In genomic region chr5:132490484-132491367, GRCh38 we compare ENCODE assay signal across 8 cellular contexts.
DNase-seq lines count a peak whose midpoint lies in the region; ATAC-seq, FAIRE-seq and TF ChIP-seq lines count a peak whose summit lies in the region.

TSS of gene IRF1 (minus strand) at chr5:132490773. CDS start at chr5:132489478, 1,295 bp downstream.

- peaks cover 14% of the 10 kb centered on the region for H3K36me3 ChIP-seq in ES-I3 (ENCODE audit: insufficient read depth, low read length)

- H3K27me3 Mint-ChIP-seq in nephron (ENCODE audit: low read depth), result peaks cover 22% of the 10 kb centered on the region
- H3K27me3 Mint-ChIP-seq in stimulated activated naive CD8-positive, alpha-beta T cell treated with anti-CD3 and anti-CD28 coated beads, Interleukin-15, amount 100 ng/mL, for 72 hours, result no peaks in the 10 kb centered on the region

- peak within 1 kb of the TSS; percentile 85 to 87 (median 85) for H3K4me3 Mint-ChIP-seq in nephron
- peak within 1 kb of the TSS; percentile 96 to 97 for H3K4me3 Mint-ChIP-seq in stimulated activated naive CD8-positive, alpha-beta T cell treated with anti-CD3 and anti-CD28 coated beads, Interleukin-15, amount 100 ng/mL, for 72 hours

- no peak for FAIRE-seq in H54 (lab: Jason Lieb, UNC)

- peak; percentile 96 for TF ChIP-seq POLR2A in H54 (IDR thresholded peaks at IDR 0.05; ENCODE audit: low read depth, low read length)
- TF ChIP-seq POLR2A in Raji (IDR thresholded peaks at IDR 0.05; ENCODE audit: insufficient read depth, low read depth, low read length), result peak; percentile 97

- H3K9me3 ChIP-seq in ES-I3 (ENCODE audit: control insufficient read depth, insufficient read depth, low read length), result no peaks in the 10 kb centered on the region

- peak within 1 kb of the TSS; percentile 93 for H3K9ac ChIP-seq in ES-I3 (ENCODE audit: low read depth, low read length)

- peak within 1 kb of the TSS in 2 of 3 experiments; percentile 19 to 77 for H3K27ac Mint-ChIP-seq in nephron
- H3K27ac Mint-ChIP-seq in stimulated activated naive CD8-positive, alpha-beta T cell treated with anti-CD3 and anti-CD28 coated beads, Interleukin-15, amount 100 ng/mL, for 72 hours, result peak within 1 kb of the TSS; percentile 99 to 100

- H3K4me1 ChIP-seq in ES-I3 (ENCODE audit: insufficient read depth, low read length), result peaks cover 16% of the 10 kb centered on the region

- peak within 1 kb of the TSS; percentile 71 for H3K4me3 ChIP-seq in fibroblast of pulmonary artery (replicated peaks; ENCODE audit: low read depth, low read length)

- H3K4me1 Mint-ChIP-seq in nephron, result peaks cover 17% of the 10 kb centered on the region
- peaks cover 89% of the 10 kb centered on the region for H3K4me1 Mint-ChIP-seq in stimulated activated naive CD8-positive, alpha-beta T cell treated with anti-CD3 and anti-CD28 coated beads, Interleukin-15, amount 100 ng/mL, for 72 hours

- peak; percentile 79 for ATAC-seq in stimulated activated naive CD8-positive, alpha-beta T cell treated with anti-CD3 and anti-CD28 coated beads, Interleukin-15, amount 100 ng/mL, for 72 hours

- H3K36me3 Mint-ChIP-seq in nephron (ENCODE audit: low read depth), result peaks cover 7% of the 10 kb centered on the region

- TF ChIP-seq CTCF in fibroblast of pulmonary artery (IDR thresholded peaks at IDR 0.05; ENCODE audit: low read length, missing control alignments), result no peak
- peak in 1 of 3 experiments; percentile 4 for TF ChIP-seq CTCF in nephron (IDR thresholded peaks at IDR 0.05; ENCODE audit: unreplicated experiment in 3 of 3)

- no peaks in the 10 kb centered on the region for H3K9me3 Mint-ChIP-seq in nephron
- no peaks in the 10 kb centered on the region for H3K9me3 Mint-ChIP-seq in stimulated activated naive CD8-positive, alpha-beta T cell treated with anti-CD3 and anti-CD28 coated beads, Interleukin-15, amount 100 ng/mL, for 72 hours

- DNase-seq in H54 (ENCODE audit: insufficient read length, low spot score) (peak; percentile 96), LoVo (ENCODE audit: low spot score) (peak; percentile 97), fibroblast of pulmonary artery (ENCODE audit: low read depth) (peak; percentile 97)
- DNase-seq in activated T-helper 9 cell treated with anti-CD3 and anti-CD28 coated beads, Interleukin-2, amount 50 U/mL, for 16 hours (ENCODE audit: low read depth), result peak; percentile 98
- DNase-seq in stimulated activated naive CD8-positive, alpha-beta T cell treated with anti-CD3 and anti-CD28 coated beads, Interleukin-15, amount 100 ng/mL, for 72 hours, result peak; percentile 98 to 100

Comparison
In these comparisons a context has a peak if more than half of its experiments do, and no peak if none do; other contexts are left out.
1. Peak in every context shown above with its lines: DNase-seq, ATAC-seq and H3K4me3 ChIP-seq.